Comparison of ENCODE assay signal across 26 cellular contexts in the genomic region with DNA sequence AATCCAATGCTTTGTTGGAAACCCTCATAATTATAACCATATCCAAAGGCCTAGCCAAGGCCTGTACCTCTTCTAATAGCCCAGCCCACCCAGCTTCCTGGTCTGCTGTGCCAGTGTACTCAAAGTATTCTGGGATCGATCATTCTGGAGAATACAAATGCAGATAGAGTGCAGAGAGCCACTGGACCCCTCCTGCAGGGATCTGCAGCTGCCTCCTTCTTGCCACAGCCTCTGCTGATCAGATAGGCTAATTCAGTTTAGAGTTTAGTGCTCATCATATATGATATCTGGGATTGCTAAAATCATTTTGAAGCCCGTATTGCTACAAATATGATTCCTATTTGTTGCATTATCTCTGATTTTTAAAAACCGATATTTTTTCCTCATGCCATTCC. TPM values are rescaled to one million over a fixed set of nuclear protein-coding genes. Genes with fewer than 3 reads are reported as not detected.
"Had no signal": no experiment of that assay in that cellular context is flagged by ENCODE, and none has a peak within 500 bp of the region (broad histone marks: within the 10 kb centered on the region; RNA-seq: fewer than 3 reads in every experiment).

No MANE protein-coding gene starts in this region.

- H3K36me3 ChIP-seq: MG63 had no signal

- H3K9me3 ChIP-seq: MG63 had no signal

- H3K27me3 Mint-ChIP-seq: activated CD4-positive, alpha-beta memory T cell treated with anti-CD3 and anti-CD28 coated beads, Interleukin-2, amount 10 ng/mL, durations not matched to agents 7 days and 5 days; activated CD4-positive, alpha-beta T cell treated with anti-CD3 and anti-CD28 coated beads for 36 hours; activated naive CD4-positive, alpha-beta T cell treated with anti-CD3 and anti-CD28 coated beads, Interleukin-2, amount 10 ng/mL, durations not matched to agents 7 days and 5 days; activated naive CD8-positive, alpha-beta T cell treated with anti-CD3 and anti-CD28 coated beads for 36 hours; activated T-helper 17 cell treated with anti-CD3 and anti-CD28 coated beads, Interleukin-2, amount 50 U/mL, for 72 hours had no signal

- H3K4me2 ChIP-seq: KMS-11, PC-9 had no signal

- H3K27ac ChIP-seq: KMS-11, PC-9, VCaP had no signal

- H3K9ac ChIP-seq: KMS-11 had no signal

- DNase-seq: activated CD4-positive, alpha-beta memory T cell treated with anti-CD3 and anti-CD28 coated beads, Interleukin-2, amount 10 ng/mL, durations not matched to agents 7 days and 5 days; activated CD4-positive, alpha-beta T cell treated with anti-CD3 and anti-CD28 coated beads for 36 hours; activated CD4-positive, alpha-beta T cell treated with anti-CD3 and anti-CD28 coated beads, Interleukin-2, amount 50 U/mL, for 1 hour; activated gamma-delta T cell; activated naive CD4-positive, alpha-beta T cell treated with anti-CD3 and anti-CD28 coated beads, Interleukin-2, amount 10 ng/mL, durations not matched to agents 7 days and 5 days; activated naive CD8-positive, alpha-beta T cell treated with anti-CD3 and anti-CD28 coated beads for 36 hours; activated T-cell treated with anti-CD3 and anti-CD28 coated beads for 4 hours; activated T-cell treated with anti-CD3 and anti-CD28 coated beads, Interleukin-2, amount 50 U/mL, for 48 hours; cerebellar nuclear complex; MG63; NCI-H1105 treated with DMSO at 0.1 percent for 48 hours; NCI-H1436 treated with DMSO at 0.1 percent for 48 hours; NCI-H187; NCI-H2081; NCI-H446; NCI-H524; PC-9; SHP77 treated with DMSO at 0.1 percent for 48 hours; T-helper 1 cell had no signal

- H3K4me3 ChIP-seq: MG63, PC-9 had no signal

- H3K9me3 Mint-ChIP-seq: activated CD4-positive, alpha-beta memory T cell treated with anti-CD3 and anti-CD28 coated beads, Interleukin-2, amount 10 ng/mL, durations not matched to agents 7 days and 5 days; activated naive CD4-positive, alpha-beta T cell treated with anti-CD3 and anti-CD28 coated beads, Interleukin-2, amount 10 ng/mL, durations not matched to agents 7 days and 5 days; activated T-helper 17 cell treated with anti-CD3 and anti-CD28 coated beads, Interleukin-2, amount 50 U/mL, for 72 hours had no signal

- H3K4me3 Mint-ChIP-seq: activated CD4-positive, alpha-beta memory T cell treated with anti-CD3 and anti-CD28 coated beads, Interleukin-2, amount 10 ng/mL, durations not matched to agents 7 days and 5 days; activated CD4-positive, alpha-beta T cell treated with anti-CD3 and anti-CD28 coated beads for 36 hours; activated naive CD4-positive, alpha-beta T cell treated with anti-CD3 and anti-CD28 coated beads, Interleukin-2, amount 10 ng/mL, durations not matched to agents 7 days and 5 days; activated naive CD8-positive, alpha-beta T cell treated with anti-CD3 and anti-CD28 coated beads for 36 hours; activated T-helper 17 cell treated with anti-CD3 and anti-CD28 coated beads, Interleukin-2, amount 50 U/mL, for 72 hours had no signal

- H2AFZ ChIP-seq: PC-9 had no signal

- H3K36me3 Mint-ChIP-seq: activated naive CD4-positive, alpha-beta T cell treated with anti-CD3 and anti-CD28 coated beads, Interleukin-2, amount 10 ng/mL, durations not matched to agents 7 days and 5 days; activated naive CD8-positive, alpha-beta T cell treated with anti-CD3 and anti-CD28 coated beads for 36 hours had no signal

- H3K27ac Mint-ChIP-seq: activated CD4-positive, alpha-beta memory T cell treated with anti-CD3 and anti-CD28 coated beads, Interleukin-2, amount 10 ng/mL, durations not matched to agents 7 days and 5 days; activated CD4-positive, alpha-beta T cell treated with anti-CD3 and anti-CD28 coated beads for 36 hours; activated naive CD4-positive, alpha-beta T cell treated with anti-CD3 and anti-CD28 coated beads, Interleukin-2, amount 10 ng/mL, durations not matched to agents 7 days and 5 days; activated naive CD8-positive, alpha-beta T cell treated with anti-CD3 and anti-CD28 coated beads for 36 hours; activated T-helper 17 cell treated with anti-CD3 and anti-CD28 coated beads, Interleukin-2, amount 50 U/mL, for 72 hours had no signal

- ATAC-seq: activated CD4-positive, alpha-beta T cell treated with anti-CD3 and anti-CD28 coated beads for 36 hours; activated T-helper 17 cell treated with anti-CD3 and anti-CD28 coated beads, Interleukin-2, amount 50 U/mL, for 72 hours had no signal

- H3K27me3 ChIP-seq: MG63 had no signal

RNA-seq across cellular contexts. Expression of a gene that starts 17.5 kb away (rescaled TPM):
- total RNA-seq: activated CD4-positive, alpha-beta T cell treated with anti-CD3 and anti-CD28 coated beads for 36 hours; activated CD8-positive, alpha-beta memory T cell treated with anti-CD3 and anti-CD28 coated beads for 36 hours; activated naive CD8-positive, alpha-beta T cell treated with anti-CD3 and anti-CD28 coated beads for 36 hours; activated T-helper 17 cell treated with anti-CD3 and anti-CD28 coated beads, Interleukin-2, amount 50 U/mL, for 72 hours; cardiac septum; PC-9; SK-MEL-5; T-helper 2 cell treated with Interferon-gamma antibody and Interleukin-4, amounts not matched to agents 100 ng/mL and 5 ng/mL, for 36 hours had no signal
